9 cellular contexts compared by ENCODE assay signal in genomic region chr17:17570207-17570797, GRCh38. TPM values are rescaled to one million over a fixed set of nuclear protein-coding genes. Genes with fewer than 3 reads are reported as not detected.
DNase-seq lines count a peak whose midpoint lies in the region; ATAC-seq, FAIRE-seq and TF ChIP-seq lines count a peak whose summit lies in the region.
"Had no signal": no experiment of that assay in that cellular context is flagged by ENCODE, and none has a peak within 500 bp of the region (broad histone marks: within the 10 kb centered on the region; RNA-seq: fewer than 3 reads in every experiment).

No MANE protein-coding gene starts in this region.

- H3K4me1 ChIP-seq in Caco-2 = peaks cover 17% of the 10 kb centered on the region
- H3K4me1 ChIP-seq in HepG2 (ENCODE audit: insufficient read depth, low read length) = peaks cover 48% of the 10 kb centered on the region

- H3K4me3 ChIP-seq in Caco-2 (ENCODE audit: low read depth, low read length) = no peak overlapping the region
- no peak overlapping the region for H3K4me3 ChIP-seq in NB4 (ENCODE audit: low read depth, low read length)
- H3K4me3 ChIP-seq in HepG2 (replicated peaks in 1 of 3; ENCODE audit: insufficient read depth in 1 of 3, low read depth in 2 of 3, low read length in 3 of 3) = peak overlapping the region in 1 of 3 experiments; percentile 53; a peak in 2 of 6 replicates

- no peaks in the 10 kb centered on the region for H3K9me3 ChIP-seq in Caco-2
- H3K9me3 ChIP-seq in HepG2 (ENCODE audit: low read length) = no peaks in the 10 kb centered on the region

- peak overlapping the region; percentile 54 for H3K9ac ChIP-seq in HepG2 (ENCODE audit: insufficient read depth, low read depth, low read length)

- no peaks in the 10 kb centered on the region for H3K36me3 Mint-ChIP-seq in Caco-2 (ENCODE audit: insufficient read depth, unreplicated experiment)
- H3K36me3 Mint-ChIP-seq in brain = no peaks in the 10 kb centered on the region

- TF ChIP-seq EP300 in HepG2 (IDR thresholded peaks at IDR 0.05; ENCODE audit: low read depth in 2 of 2, low read length in 2 of 2) (no peak), HepG2 (CRISPR knock-in tag; IDR thresholded peaks at IDR 0.05; ENCODE audit: borderline replicate concordance) (no peak)

- no peak overlapping the region for H2AFZ ChIP-seq in HepG2 (ENCODE audit: low read length)

- H3K27ac ChIP-seq in HepG2 (ENCODE audit: extremely low read length, insufficient read depth, low read length) = peak overlapping the region; percentile 83

- POLR2A ChIA-PET in Caco-2 (lab: Charles Lee) (no interaction called here), HepG2 (lab: Yijun Ruan, JAX) (interaction anchor here (2.5 to 8.9 kb wide), 4 partner anchors 21 to 74 kb away, joined by 10 to 114 read pairs (median 33); partner anchors contain the start of genes PEMT and RASD1)

- H3K4me3 Mint-ChIP-seq in Caco-2 (ENCODE audit: unreplicated experiment) (no peak overlapping the region), brain (no peak overlapping the region)
- H3K4me3 Mint-ChIP-seq: central memory CD8-positive, alpha-beta T cell had no signal

- peak; percentile 44 for FAIRE-seq in HepG2 (lab: Jason Lieb, UNC)

- WGBS in HepG2 (ENCODE audit: low lambda C conversion rate) = no CpG with 5 or more reads among the region's 7 CpGs

- H3K79me2 ChIP-seq in HepG2 (ENCODE audit: insufficient read depth, low read length) = no peaks in the 10 kb centered on the region

- ATAC-seq in HepG2 = peak; percentile 74
- no peak for ATAC-seq in sciatic nerve
- no peak for ATAC-seq in HG03280 (IDR thresholded peaks at IDR 0.05; ENCODE audit: unreplicated experiment)
- no peak for ATAC-seq in GM19452 (IDR thresholded peaks at IDR 0.05; ENCODE audit: unreplicated experiment)
- no peak for ATAC-seq in GM21786 (IDR thresholded peaks at IDR 0.05; ENCODE audit: unreplicated experiment)

- H3K36me3 ChIP-seq in Caco-2 (ENCODE audit: control insufficient read depth, insufficient read depth, low read length) = no peaks in the 10 kb centered on the region
- H3K36me3 ChIP-seq in HepG2 (replicated peaks in 1 of 2; ENCODE audit: control insufficient read depth in 1 of 2, insufficient read depth in 2 of 2, low read length in 2 of 2) = no peaks in the 10 kb centered on the region; a peak in 1 of 5 replicates

- H4K20me1 ChIP-seq in HepG2 (ENCODE audit: insufficient read depth, low read length) = 0 out of 2 replicates have a peak, but pooled peaks cover 5% of the 10 kb centered on the region

- H3K9me3 Mint-ChIP-seq in Caco-2 (ENCODE audit: unreplicated experiment) = no peaks in the 10 kb centered on the region
- H3K9me3 Mint-ChIP-seq in brain = no peaks in the 10 kb centered on the region
- H3K9me3 Mint-ChIP-seq: central memory CD8-positive, alpha-beta T cell had no signal

- intact Hi-C loops in Caco-2 (cut with micrococcal nuclease; ENCODE audit: unreplicated experiment) = loop anchor here (1.0 to 5.0 kb wide), 5 partner anchors 42 to 214 kb away; partner anchors contain the start of gene RASD1
- intact Hi-C loops in HepG2 (cut with micrococcal nuclease; ENCODE audit: unreplicated experiment) = loop anchor here (1.0 to 5.0 kb wide), 4 partner anchors 33 to 214 kb away; no protein-coding TSS in a partner anchor
- intact Hi-C loops in sciatic nerve (cut with DNase I) = no loop called here

- peak overlapping the region; percentile 60 for H3K4me2 ChIP-seq in HepG2 (ENCODE audit: low read depth, low read length)

- H3K27me3 Mint-ChIP-seq in Caco-2 (ENCODE audit: insufficient read depth, unreplicated experiment) (no peaks in the 10 kb centered on the region), brain (peaks cover 4% of the 10 kb centered on the region)
- H3K27me3 Mint-ChIP-seq: central memory CD8-positive, alpha-beta T cell had no signal

- TF ChIP-seq CTCF in Caco-2 (IDR thresholded peaks at IDR 0.05; ENCODE audit: insufficient read depth in 1 of 2, low read depth in 1 of 2, low read length in 1 of 2, severe bottlenecking in 1 of 2, unreplicated experiment in 1 of 2) (peak; percentile 71 to 84), NB4 (IDR thresholded peaks at IDR 0.05; ENCODE audit: low read depth, low read length) (peak; percentile 59), brain (conservative IDR thresholded peaks at IDR 0.05) (peak; percentile 65 to 69), HepG2 (CRISPR knock-in tag; IDR thresholded peaks at IDR 0.05) (peak; percentile 97)

- BruUV-seq in Caco-2 (replicated peaks; lab: Mats Ljungman, UMichigan) = no TSS peak
- no TSS peak for BruUV-seq in HepG2 (replicated peaks; lab: Mats Ljungman, UMichigan)

- CTCF ChIA-PET in Caco-2 (lab: Charles Lee) = interaction anchor here (0.6 to 4.3 kb wide), 4 partner anchors 26 to 74 kb away, joined by 3 to 52 read pairs (median 6); partner anchors contain the start of gene RASD1
- CTCF ChIA-PET in HepG2 (lab: Yijun Ruan, JAX; ENCODE audit: low intra/inter-chr PET ratio, low total read pairs) = interaction anchor here (1.1 to 4.4 kb wide), 3 partner anchors 73 to 215 kb away, joined by 3 to 55 read pairs (median 40); partner anchors contain the start of gene RASD1

- peak overlapping the region; percentile 84 for H3K27ac Mint-ChIP-seq in Caco-2 (ENCODE audit: unreplicated experiment)
- peak overlapping the region; percentile 18 to 55 (median 47) for H3K27ac Mint-ChIP-seq in brain

- DNase-seq in Caco-2 (peak; percentile 72 to 81), NB4 (ENCODE audit: low read depth) (peak; percentile 61), HepG2 (ENCODE audit: low spot score) (peak; percentile 55), sciatic nerve (ENCODE audit: low spot score) (no peak)

- TF ChIP-seq RAD21 in HepG2 (CRISPR knock-in tag; IDR thresholded peaks at IDR 0.05) = peak; percentile 94

- TF ChIP-seq POLR2A in NB4 (IDR thresholded peaks at IDR 0.05; ENCODE audit: extremely low read depth, insufficient read length) (no peak), HepG2 (IDR thresholded peaks at IDR 0.05; ENCODE audit: insufficient read depth in 1 of 2, low read depth in 2 of 2, low read length in 2 of 2) (no peak)

- H3K4me1 Mint-ChIP-seq in Caco-2 (ENCODE audit: low read depth, unreplicated experiment) = peaks cover 12% of the 10 kb centered on the region
- peaks cover 59% of the 10 kb centered on the region for H3K4me1 Mint-ChIP-seq in brain

- in situ Hi-C loops in HepG2 (cut with HindIII; ENCODE audit: extremely low pct_ligation_motif_present, low pct_unique_long_range_greater_than_20kb) = no loop called here

- H3K27me3 ChIP-seq in Caco-2 (replicated peaks; ENCODE audit: control insufficient read depth, insufficient read depth, low read length) = no peaks in the 10 kb centered on the region
- no peaks in the 10 kb centered on the region for H3K27me3 ChIP-seq in HepG2 (ENCODE audit: control insufficient read depth in 1 of 2, insufficient read depth in 2 of 2, low read length in 2 of 2)

TF ChIP-seq in HepG2, 621 proteins besides CTCF, POLR2A, EP300 and RAD21 (continues in another document):
- TF ChIP-seq CAMTA2 (CRISPR knock-in tag; IDR thresholded peaks at IDR 0.05; ENCODE audit: borderline replicate concordance) (no peak), SMYD3 (CRISPR knock-in tag; IDR thresholded peaks at IDR 0.05) (no peak), MAZ (IDR thresholded peaks at IDR 0.05; ENCODE audit: borderline replicate concordance, low read depth, low read length) (peak; percentile 14; the same call in 1 of the 2 replicates), MAZ (CRISPR knock-in tag; IDR thresholded peaks at IDR 0.05; ENCODE audit: low read depth) (no peak), KLF13 (CRISPR knock-in tag; IDR thresholded peaks at IDR 0.05) (no peak), THRA (CRISPR knock-in tag; IDR thresholded peaks at IDR 0.05; ENCODE audit: borderline replicate concordance) (no peak), LCORL (IDR thresholded peaks at IDR 0.05) (no peak), LCORL (CRISPR knock-in tag; IDR thresholded peaks at IDR 0.05) (peak; percentile 33), ZNF672 (CRISPR knock-in tag; IDR thresholded peaks at IDR 0.05) (no peak), REPIN1 (CRISPR knock-in tag; IDR thresholded peaks at IDR 0.05; ENCODE audit: borderline replicate concordance, low read depth) (no peak)

RNA-seq across cellular contexts. Expression of gene PEMT, which starts 21.2 kb away (rescaled TPM):
- total RNA-seq in Caco-2 (2022) (29.5 and 32.1 TPM in 2 replicates), HepG2 (2016; rRNA removed; fragmentation: Illumina TruSeq; extraction: Trizol) (16.4 and 31.7 TPM in 2 replicates), sciatic nerve (27.6 TPM)
- polyA plus RNA-seq in brain (ENCODE audit: insufficient read depth, low read depth, low replicate concordance) (88.1 TPM), HepG2 (2011; rRNA removed) (43.6 and 61.4 TPM in 2 replicates)
- 38.2 and 45.8 TPM in 2 replicates for total RNA-seq in HepG2 (2016; cell fraction: cytosol; rRNA removed; fragmentation: Illumina TruSeq; extraction: Trizol; ENCODE audit: low read depth)
- 16.3 and 32.5 TPM in 2 replicates for total RNA-seq in HepG2 (2016; cell fraction: insoluble cytoplasmic fraction; rRNA removed; fragmentation: Illumina TruSeq; extraction: Trizol)
- 31.0 and 42.8 TPM in 2 replicates for total RNA-seq in HepG2 (2016; cell fraction: membrane; rRNA removed; fragmentation: Illumina TruSeq; extraction: Trizol)
- total RNA-seq in HepG2 (2016; cell fraction: nucleus; rRNA removed; fragmentation: Illumina TruSeq; extraction: Trizol) = 15.8 and 21.7 TPM in 2 replicates
- 54.3 and 73.8 TPM in 2 replicates for polyA plus RNA-seq in HepG2 (2011; cell fraction: cytosol; rRNA removed)
- polyA plus RNA-seq in HepG2 (2011; cell fraction: nucleus; rRNA removed) = 36.9 and 41.0 TPM in 2 replicates
- 38.0 and 42.3 TPM in 2 replicates for polyA plus RNA-seq in HepG2 (2012)
- 46.1 and 58.0 TPM in 2 replicates for polyA plus RNA-seq in HepG2 (2016; cell fraction: cytosol; fragmentation: Illumina TruSeq; extraction: Trizol; ENCODE audit: low read depth)
- polyA plus RNA-seq in HepG2 (2016; cell fraction: insoluble cytoplasmic fraction; fragmentation: Illumina TruSeq; extraction: Trizol; ENCODE audit: low read depth) = 24.1 and 25.5 TPM in 2 replicates
- polyA plus RNA-seq in HepG2 (2016; cell fraction: membrane; fragmentation: Illumina TruSeq; extraction: Trizol; ENCODE audit: low read depth) = 38.1 and 45.2 TPM in 2 replicates
- 39.8 and 40.0 TPM in 2 replicates for polyA plus RNA-seq in HepG2 (2016; cell fraction: nucleus; fragmentation: Illumina TruSeq; extraction: Trizol; ENCODE audit: insufficient read depth, low read depth)
- polyA minus RNA-seq in HepG2 (2011; rRNA and poly(A)+ RNA removed; ENCODE audit: low replicate concordance) = 51.2 and 54.0 TPM in 2 replicates
- polyA minus RNA-seq in HepG2 (2011; cell fraction: cytosol; rRNA and poly(A)+ RNA removed) = 20.3 and 22.0 TPM in 2 replicates
- polyA minus RNA-seq in HepG2 (2011; cell fraction: nucleus; rRNA and poly(A)+ RNA removed) = 6.6 and 8.5 TPM in 2 replicates
